Comparison of ENCODE assay signal across 23 cellular contexts in genomic region chr9:136426787-136427186, GRCh38. TPM values are rescaled to one million over a fixed set of nuclear protein-coding genes. Genes with fewer than 3 reads are reported as not detected.
DNase-seq lines count a peak whose midpoint lies in the region; ATAC-seq and TF ChIP-seq lines count a peak whose summit lies in the region.
"Had no signal": no experiment of that assay in that cellular context is flagged by ENCODE, and none has a peak within 500 bp of the region (broad histone marks: within the 10 kb centered on the region; RNA-seq: fewer than 3 reads in every experiment).

No MANE protein-coding gene starts in this region.

- CTCF ChIA-PET in OCI-LY7 (lab: Charles Lee; ENCODE audit: unreplicated experiment), result no interaction called here

- no peaks in the 10 kb centered on the region for H3K4me1 ChIP-seq in foreskin keratinocyte
- H3K4me1 ChIP-seq in SJCRH30, result no peaks in the 10 kb centered on the region
- H3K4me1 ChIP-seq in OCI-LY7 (ENCODE audit: insufficient read depth, low read length, poor library complexity, severe bottlenecking), result no peaks in the 10 kb centered on the region

- TF ChIP-seq CTCF in brain (conservative IDR thresholded peaks at IDR 0.05), result no peak
- TF ChIP-seq CTCF in foreskin keratinocyte (conservative IDR thresholded peaks at IDR 0.05), result no peak
- no peak for TF ChIP-seq CTCF in OCI-LY7 (conservative IDR thresholded peaks at IDR 0.05; ENCODE audit: low read length)

- peaks cover 10% of the 10 kb centered on the region for H3K4me1 Mint-ChIP-seq in activated T-cell treated with anti-CD3 and anti-CD28 coated beads, Interleukin-2, amount 50 U/mL, for 24 hours (ENCODE audit: low read depth)
- H3K4me1 Mint-ChIP-seq in activated T-cell treated with anti-CD3 and anti-CD28 coated beads, Interleukin-2, amount 50 U/mL, for 4 hours (ENCODE audit: low read depth), result no peaks in the 10 kb centered on the region
- H3K4me1 Mint-ChIP-seq in brain, result no peaks in the 10 kb centered on the region
- H3K4me1 Mint-ChIP-seq: GM23338 had no signal

- H3K27me3 ChIP-seq in foreskin keratinocyte (no peaks in the 10 kb centered on the region), SJCRH30 (no peaks in the 10 kb centered on the region), H7 (ENCODE audit: control insufficient read depth, insufficient read depth, low read length) (no peaks in the 10 kb centered on the region)

- H3K36me3 Mint-ChIP-seq in activated T-cell treated with anti-CD3 and anti-CD28 coated beads, Interleukin-2, amount 50 U/mL, for 24 hours (ENCODE audit: low read depth), result peaks cover 86% of the 10 kb centered on the region
- H3K36me3 Mint-ChIP-seq in activated T-cell treated with anti-CD3 and anti-CD28 coated beads, Interleukin-2, amount 50 U/mL, for 4 hours (ENCODE audit: insufficient read depth), result peaks cover 6% of the 10 kb centered on the region
- peaks cover 25% of the 10 kb centered on the region for H3K36me3 Mint-ChIP-seq in brain

- H4K20me1 ChIP-seq in OCI-LY7 (ENCODE audit: insufficient read depth, low read length), result no peaks in the 10 kb centered on the region

- no peaks in the 10 kb centered on the region for H3K9me3 ChIP-seq in SJCRH30 (replicated peaks)
- H3K9me3 ChIP-seq in OCI-LY7 (ENCODE audit: low read length), result no peaks in the 10 kb centered on the region
- H3K9me3 ChIP-seq: SK-N-SH had no signal

- no peaks in the 10 kb centered on the region for H3K79me2 ChIP-seq in OCI-LY7 (ENCODE audit: insufficient read depth, low read depth, low read length)

- no peak for DNase-seq in activated T-cell treated with anti-CD3 and anti-CD28 coated beads, Interleukin-2, amount 50 U/mL, for 24 hours
- DNase-seq in activated T-cell treated with anti-CD3 and anti-CD28 coated beads, Interleukin-2, amount 50 U/mL, for 4 hours, result no peak
- DNase-seq in COLO829 (ENCODE audit: low spot score), result peak; percentile 88
- peak in 1 of 2 donors; percentile 8 for DNase-seq in foreskin keratinocyte
- no peak for DNase-seq in SJCRH30
- no peak for DNase-seq in H7
- DNase-seq in OCI-LY7 (ENCODE audit: low spot score), result no peak
- DNase-seq: 8988T, HCEC 1CT, IMR-90, NCI-H1048, NCI-H1417, NCI-H1694, NCI-H2029 treated with DMSO at 0.1 percent for 48 hours, NCI-H446 treated with DMSO at 0.1 percent for 48 hours, NCI-H526, NCI-H82, RPMI8226, SHP77 treated with DMSO at 0.1 percent for 48 hours, SK-N-SH had no signal

- no peak for ATAC-seq in activated T-cell treated with anti-CD3 and anti-CD28 coated beads, Interleukin-2, amount 50 U/mL, for 4 hours
- peak; percentile 36 for ATAC-seq in foreskin keratinocyte
- ATAC-seq: GM23338 had no signal

- H3K27ac ChIP-seq in foreskin keratinocyte, result no peak overlapping the region
- H3K27ac ChIP-seq in SJCRH30, result no peak overlapping the region
- H3K27ac ChIP-seq in OCI-LY7 (ENCODE audit: low read depth, low read length, poor library complexity, severe bottlenecking), result no peak overlapping the region
- H3K27ac ChIP-seq: KMS-11 had no signal

- POLR2A ChIA-PET in OCI-LY7 (lab: Charles Lee), result interaction anchor here (0.7 kb wide), 1 partner anchor 15 kb away, joined by 3 read pairs; no protein-coding TSS in a partner anchor

- H3K4me3 ChIP-seq in SJCRH30 (no peak overlapping the region), H7 (ENCODE audit: insufficient read depth, low read depth, low read length) (no peak overlapping the region), OCI-LY7 (ENCODE audit: low read depth, low read length, poor library complexity, severe bottlenecking) (no peak overlapping the region)
- H3K4me3 ChIP-seq: GM23338 had no signal

- intact Hi-C loops in OCI-LY7 (cut with micrococcal nuclease; ENCODE audit: unreplicated experiment), result no loop called here

- H3K9me2 ChIP-seq in OCI-LY7 (ENCODE audit: insufficient read depth, low read length), result no peaks in the 10 kb centered on the region
- H3K9me2 ChIP-seq: SK-N-SH had no signal

- H3K4me2 ChIP-seq in OCI-LY7 (ENCODE audit: low read length), result no peak overlapping the region
- H3K4me2 ChIP-seq: GM23338, KMS-11, SK-N-SH had no signal

- H3K27ac Mint-ChIP-seq in activated T-cell treated with anti-CD3 and anti-CD28 coated beads, Interleukin-2, amount 50 U/mL, for 24 hours, result peak overlapping the region; percentile 1
- peak overlapping the region in 3 of 5 experiments; percentile 19 to 80 (median 41) for H3K27ac Mint-ChIP-seq in brain
- H3K27ac Mint-ChIP-seq: GM23338 had no signal

- no peaks in the 10 kb centered on the region for H3K9me3 Mint-ChIP-seq in activated T-cell treated with anti-CD3 and anti-CD28 coated beads, Interleukin-2, amount 50 U/mL, for 24 hours
- H3K9me3 Mint-ChIP-seq in activated T-cell treated with anti-CD3 and anti-CD28 coated beads, Interleukin-2, amount 50 U/mL, for 4 hours, result no peaks in the 10 kb centered on the region
- no peaks in the 10 kb centered on the region for H3K9me3 Mint-ChIP-seq in brain
- H3K9me3 Mint-ChIP-seq: GM23338 had no signal

- H3K36me3 ChIP-seq in SJCRH30 (peaks cover 59% of the 10 kb centered on the region), H7 (replicated peaks; ENCODE audit: control insufficient read depth, insufficient read depth, low read length) (peaks cover 17% of the 10 kb centered on the region), OCI-LY7 (ENCODE audit: insufficient read depth, low read length) (peaks cover 77% of the 10 kb centered on the region)

- H3K4me3 Mint-ChIP-seq in activated T-cell treated with anti-CD3 and anti-CD28 coated beads, Interleukin-2, amount 50 U/mL, for 24 hours, result no peak overlapping the region
- no peak overlapping the region for H3K4me3 Mint-ChIP-seq in activated T-cell treated with anti-CD3 and anti-CD28 coated beads, Interleukin-2, amount 50 U/mL, for 4 hours
- H3K4me3 Mint-ChIP-seq in brain, result no peak overlapping the region
- H3K4me3 Mint-ChIP-seq: GM23338 had no signal

- H3K27me3 Mint-ChIP-seq in activated T-cell treated with anti-CD3 and anti-CD28 coated beads, Interleukin-2, amount 50 U/mL, for 24 hours, result no peaks in the 10 kb centered on the region
- H3K27me3 Mint-ChIP-seq in activated T-cell treated with anti-CD3 and anti-CD28 coated beads, Interleukin-2, amount 50 U/mL, for 4 hours (ENCODE audit: low read depth), result no peaks in the 10 kb centered on the region
- H3K27me3 Mint-ChIP-seq in brain, result no peaks in the 10 kb centered on the region

- no peak overlapping the region for H2AFZ ChIP-seq in OCI-LY7 (ENCODE audit: low read length)
- H2AFZ ChIP-seq: GM23338 had no signal

- BruUV-seq in OCI-LY7 (replicated peaks; lab: Mats Ljungman, UMichigan), result no TSS peak

RNA-seq across cellular contexts. Expression of gene INPP5E, which starts 12.9 kb away (rescaled TPM):
- 10 to 100 TPM; 20.7 to 25.2 (median 22.5) TPM for total RNA-seq in activated T-cell treated with anti-CD3 and anti-CD28 coated beads, Interleukin-2, amount 50 U/mL, for 4 hours
- polyA plus RNA-seq in brain (ENCODE audit: insufficient read depth, low read depth, low replicate concordance), result 10.7 TPM
- 11.5 and 12.6 TPM in 2 replicates for total RNA-seq in foreskin keratinocyte
- polyA plus RNA-seq in foreskin keratinocyte, result 10.1 and 10.3 TPM in 2 replicates
- 14.3 and 18.3 TPM in 2 replicates for total RNA-seq in SJCRH30 (2014; rRNA removed; shearing (Covaris generic))
- total RNA-seq in H7 (2014; rRNA removed; shearing (Covaris generic)), result 12.4 and 15.2 TPM in 2 replicates
- 16.7 and 20.2 TPM in 2 replicates for total RNA-seq in OCI-LY7 (2014; rRNA removed; shearing (Covaris generic))
- total RNA-seq in OCI-LY7 (2022), result 21.3 and 27.8 TPM in 2 replicates

RNA-seq across cellular contexts. Expression of gene PMPCA, which starts 16.3 kb away (rescaled TPM):
- 10 to 100 TPM; 85.8 to 95.5 (median 94.7) TPM for total RNA-seq in activated T-cell treated with anti-CD3 and anti-CD28 coated beads, Interleukin-2, amount 50 U/mL, for 4 hours
- polyA plus RNA-seq in brain (ENCODE audit: insufficient read depth, low read depth, low replicate concordance) (59.4 TPM), foreskin keratinocyte (58.2 and 60.8 TPM in 2 replicates)
- total RNA-seq in foreskin keratinocyte (52.0 and 56.7 TPM in 2 replicates), OCI-LY7 (2022) (76.1 and 76.4 TPM in 2 replicates)
- total RNA-seq in SJCRH30 (2014; rRNA removed; shearing (Covaris generic)), result 82.0 and 87.1 TPM in 2 replicates
- total RNA-seq in H7 (2014; rRNA removed; shearing (Covaris generic)), result 95.7 and 100 TPM in 2 replicates
- 53.3 and 60.4 TPM in 2 replicates for total RNA-seq in OCI-LY7 (2014; rRNA removed; shearing (Covaris generic))

RNA-seq across cellular contexts. Expression of gene ENTR1, which starts 16.4 kb away (rescaled TPM):
- 10 to 100 TPM; 52.8 to 65.0 (median 59.9) TPM for total RNA-seq in activated T-cell treated with anti-CD3 and anti-CD28 coated beads, Interleukin-2, amount 50 U/mL, for 4 hours
- polyA plus RNA-seq in brain (ENCODE audit: insufficient read depth, low read depth, low replicate concordance), result 27.2 TPM
- total RNA-seq in foreskin keratinocyte, result 45.3 and 57.1 TPM in 2 replicates
- 42.3 and 54.1 TPM in 2 replicates for polyA plus RNA-seq in foreskin keratinocyte
- total RNA-seq in SJCRH30 (2014; rRNA removed; shearing (Covaris generic)), result 56.5 and 72.0 TPM in 2 replicates
- 116 and 141 TPM in 2 replicates for total RNA-seq in H7 (2014; rRNA removed; shearing (Covaris generic))
- 87.2 and 103 TPM in 2 replicates for total RNA-seq in OCI-LY7 (2014; rRNA removed; shearing (Covaris generic))
- 102 and 109 TPM in 2 replicates for total RNA-seq in OCI-LY7 (2022)

RNA-seq across cellular contexts. Expression of gene SNAPC4, which starts 26.8 kb away (rescaled TPM):
- total RNA-seq in activated T-cell treated with anti-CD3 and anti-CD28 coated beads, Interleukin-2, amount 50 U/mL, for 4 hours, result 10 to 100 TPM; 43.7 to 48.0 (median 44.5) TPM
- 9.4 TPM for polyA plus RNA-seq in brain (ENCODE audit: insufficient read depth, low read depth, low replicate concordance)
- 8.5 and 9.6 TPM in 2 replicates for total RNA-seq in foreskin keratinocyte
- polyA plus RNA-seq in foreskin keratinocyte, result 5.8 and 6.5 TPM in 2 replicates
- 7.5 and 8.9 TPM in 2 replicates for total RNA-seq in SJCRH30 (2014; rRNA removed; shearing (Covaris generic))
- total RNA-seq in H7 (2014; rRNA removed; shearing (Covaris generic)), result 13.3 and 14.0 TPM in 2 replicates
- 10.2 and 13.4 TPM in 2 replicates for total RNA-seq in OCI-LY7 (2014; rRNA removed; shearing (Covaris generic))
- total RNA-seq in OCI-LY7 (2022), result 15.4 and 16.8 TPM in 2 replicates

RNA-seq across cellular contexts. Expression of gene CARD9, which starts 53.3 kb away (rescaled TPM):
- 1 to 10 TPM; 1.4 to 3.4 (median 2.4) TPM for total RNA-seq in activated T-cell treated with anti-CD3 and anti-CD28 coated beads, Interleukin-2, amount 50 U/mL, for 4 hours
- polyA plus RNA-seq in brain (ENCODE audit: insufficient read depth, low read depth, low replicate concordance) (0.58 TPM), foreskin keratinocyte (0.17 and 0.32 TPM in 2 replicates)
- total RNA-seq in foreskin keratinocyte (0.24 and 0.35 TPM in 2 replicates), OCI-LY7 (2022) (1.7 and 2.1 TPM in 2 replicates)
- total RNA-seq in SJCRH30 (2014; rRNA removed; shearing (Covaris generic)), result 8.8 and 11.8 TPM in 2 replicates
- 0.15 and 0.28 TPM in 2 replicates for total RNA-seq in H7 (2014; rRNA removed; shearing (Covaris generic))
- total RNA-seq in OCI-LY7 (2014; rRNA removed; shearing (Covaris generic)), result 0.92 and 1.8 TPM in 2 replicates
